Comparison of ENCODE assay signal across 9 cellular contexts in the genomic region with DNA sequence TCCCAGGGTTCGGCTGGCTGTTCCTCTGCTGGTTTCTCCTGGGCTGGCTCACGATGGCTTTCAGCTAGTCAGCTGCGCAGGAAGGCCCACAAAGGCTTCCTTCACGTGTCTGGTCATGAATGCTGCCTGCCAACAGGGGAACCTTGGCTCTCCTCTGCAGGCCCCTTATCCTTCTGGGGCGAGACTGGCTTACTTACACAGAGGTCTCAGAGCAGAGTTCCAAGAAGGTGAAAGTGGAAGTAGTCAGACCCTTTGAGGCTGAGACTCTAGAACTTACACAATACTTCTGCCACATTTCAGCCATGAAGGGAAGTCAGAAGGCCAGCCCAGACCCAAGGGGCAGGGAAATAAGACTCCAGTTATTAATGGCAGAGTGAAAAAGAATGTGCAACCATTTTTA.
A peak's percentile ranks its signal among the peaks of the same experiment; 100 is the strongest.
DNase-seq lines count a peak whose midpoint lies in the region; ATAC-seq and TF ChIP-seq lines count a peak whose summit lies in the region.
"Had no signal": no experiment of that assay in that cellular context is flagged by ENCODE, and none has a peak within 500 bp of the region (broad histone marks: within the 10 kb centered on the region; RNA-seq: fewer than 3 reads in every experiment).

No MANE protein-coding gene starts in this region.

- peak; percentile 57 to 72 for DNase-seq in HL-60 (ENCODE audit: low read depth in 1 of 2, low spot score in 1 of 2)
- peak in 35 of 58 donors; percentile 13 to 73 (median 41) for DNase-seq in anterior cingulate cortex (lab: John Stamatoyannopoulos, UW)
- DNase-seq in iris pigment epithelial cell (ENCODE audit: low read depth), result peak; percentile 47
- peak in 35 of 49 donors; percentile 13 to 77 (median 39) for DNase-seq in substantia nigra (lab: John Stamatoyannopoulos, UW)
- DNase-seq in NCI-H345 treated with DMSO at 0.1 percent for 48 hours (lab: John Stamatoyannopoulos, UW; ENCODE audit: unreplicated experiment), result no peak
- DNase-seq: NCI-H2227 treated with DMSO at 0.1 percent for 48 hours had no signal

- no peak overlapping the region for H3K4me3 ChIP-seq in HL-60 (replicated peaks; ENCODE audit: insufficient read depth, low read length)

- no peak for TF ChIP-seq CTCF in HL-60 (IDR thresholded peaks at IDR 0.05; ENCODE audit: insufficient read depth, low read length)

- ATAC-seq in GM18867 (IDR thresholded peaks at IDR 0.05; ENCODE audit: unreplicated experiment) (no peak), GM19023 (IDR thresholded peaks at IDR 0.05; ENCODE audit: unreplicated experiment) (no peak), GM18861 (IDR thresholded peaks at IDR 0.05; ENCODE audit: unreplicated experiment) (no peak)

- peak overlapping the region; percentile 63 for H3K27ac ChIP-seq in HL-60 (replicated peaks)
- peak overlapping the region; percentile 68 for H3K27ac ChIP-seq in substantia nigra (ENCODE audit: low read depth, low read length, poor library complexity, severe bottlenecking)

- no peaks in the 10 kb centered on the region for H3K27me3 ChIP-seq in HL-60 (ENCODE audit: insufficient read depth, poor library complexity, severe bottlenecking)
